ENCODE assay signal across 8 cellular contexts in the genomic region with DNA sequence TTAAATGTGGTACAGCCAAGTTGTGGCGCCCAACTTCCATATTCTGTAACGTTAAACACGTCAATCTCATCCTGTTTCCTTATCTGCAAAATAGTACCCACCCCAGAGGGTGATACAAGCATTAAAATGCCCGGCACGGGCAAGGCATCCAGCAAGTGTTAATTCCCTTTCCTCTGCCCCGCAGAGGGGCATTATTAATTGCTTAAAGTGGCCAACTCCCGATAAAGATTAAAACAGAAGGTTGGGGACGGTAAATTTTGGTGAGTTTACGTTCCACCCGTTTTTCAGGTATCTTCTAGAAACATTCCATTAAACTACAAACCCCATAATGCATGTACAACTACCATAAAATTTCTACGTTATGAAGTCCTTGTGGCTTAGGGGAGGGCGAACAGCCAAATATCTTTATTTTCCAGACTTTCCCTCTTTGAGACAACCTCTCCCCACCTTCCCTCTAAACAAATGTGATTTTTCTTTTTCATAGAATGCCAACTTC. TPM values are rescaled to one million over a fixed set of nuclear protein-coding genes. Genes with fewer than 3 reads are reported as not detected.
DNase-seq lines count a peak whose midpoint lies in the region; ATAC-seq and TF ChIP-seq lines count a peak whose summit lies in the region.

No MANE protein-coding gene starts in this region.

- CTCF ChIA-PET in activated CD8-positive, alpha-beta T cell treated with anti-CD3 and anti-CD28 coated beads, Interleukin-2, amount 10 ng/mL, durations not matched to agents 7 days and 5 days (lab: Charles Lee) = interaction anchor here (1.0 kb wide), 1 partner anchor 34 kb away, joined by 4 read pairs; no protein-coding TSS in a partner anchor

- H3K4me3 ChIP-seq in fibroblast of villous mesenchyme (ENCODE audit: low read depth, low read length) = peak overlapping the region; percentile 90
- H3K4me3 ChIP-seq in psoas muscle = peak overlapping the region; percentile 98

- POLR2A ChIA-PET in activated CD8-positive, alpha-beta T cell treated with anti-CD3 and anti-CD28 coated beads, Interleukin-2, amount 10 ng/mL, durations not matched to agents 7 days and 5 days (lab: Charles Lee) = interaction anchor here (1.4 kb wide), 1 partner anchor 19 kb away, joined by 9 read pairs; no protein-coding TSS in a partner anchor

- no peaks in the 10 kb centered on the region for H3K36me3 ChIP-seq in psoas muscle (ENCODE audit: insufficient read depth in 1 of 2, low read depth in 1 of 2)

- H3K4me1 ChIP-seq in psoas muscle = peaks cover 9% of the 10 kb centered on the region

- intact Hi-C loops in psoas muscle (cut with DNase I) = loop anchor here (2.0 to 10.0 kb wide), 5 partner anchors 35 to 1178 kb away; a partner anchor contains a TSS

- TF ChIP-seq CTCF in fibroblast of villous mesenchyme (IDR thresholded peaks at IDR 0.05; ENCODE audit: insufficient read depth, low read depth, low read length) (no peak), psoas muscle (IDR thresholded peaks at IDR 0.05) (no peak)

- 4 to 5% (median 4%) methylated on average over 12 of the region's 12 CpGs for WGBS in psoas muscle, 3 donors

- H3K36me3 Mint-ChIP-seq in IgD-negative memory B cell = peaks cover 1% of the 10 kb centered on the region
- H3K36me3 Mint-ChIP-seq in activated CD8-positive, alpha-beta T cell treated with anti-CD3 and anti-CD28 coated beads, Interleukin-2, amount 10 ng/mL, durations not matched to agents 7 days and 5 days (ENCODE audit: low read depth) = peaks cover 26% of the 10 kb centered on the region

- H3K9me3 Mint-ChIP-seq in IgD-negative memory B cell = no peaks in the 10 kb centered on the region
- no peaks in the 10 kb centered on the region for H3K9me3 Mint-ChIP-seq in activated CD8-positive, alpha-beta T cell treated with anti-CD3 and anti-CD28 coated beads, Interleukin-2, amount 10 ng/mL, durations not matched to agents 7 days and 5 days (ENCODE audit: insufficient read depth)

- in situ Hi-C loops in Caki2 (cut with HindIII; ENCODE audit: low pct_unique_long_range_greater_than_20kb, low sequenced_read_pairs) = no loop called here

- DNase-seq in Caki2 (ENCODE audit: low read depth) = peak; percentile 59
- peak; percentile 32 for DNase-seq in activated CD8-positive, alpha-beta T cell treated with anti-CD3 and anti-CD28 coated beads, Interleukin-2, amount 10 ng/mL, durations not matched to agents 7 days and 5 days
- DNase-seq in fibroblast of villous mesenchyme (ENCODE audit: low read depth) = peak; percentile 31
- DNase-seq in psoas muscle = no peak
- no peak for DNase-seq in cortex of kidney (lab: John Stamatoyannopoulos, UW)
- no peak for DNase-seq in NCI-H1048 (lab: John Stamatoyannopoulos, UW)
- no peak for DNase-seq in COLO829 (ENCODE audit: low spot score)

- H3K27me3 ChIP-seq in psoas muscle (ENCODE audit: insufficient read depth in 3 of 3, low read length in 2 of 3) = no peaks in the 10 kb centered on the region

- no peaks in the 10 kb centered on the region for H3K27me3 Mint-ChIP-seq in IgD-negative memory B cell
- H3K27me3 Mint-ChIP-seq in activated CD8-positive, alpha-beta T cell treated with anti-CD3 and anti-CD28 coated beads, Interleukin-2, amount 10 ng/mL, durations not matched to agents 7 days and 5 days (ENCODE audit: low read depth) = no peaks in the 10 kb centered on the region

- peak overlapping the region; percentile 99 for H3K27ac ChIP-seq in psoas muscle

- H3K4me1 Mint-ChIP-seq in IgD-negative memory B cell = peaks cover 14 to 26% (median 19%) of the 10 kb centered on the region in 3 donors
- peaks cover 16% of the 10 kb centered on the region for H3K4me1 Mint-ChIP-seq in activated CD8-positive, alpha-beta T cell treated with anti-CD3 and anti-CD28 coated beads, Interleukin-2, amount 10 ng/mL, durations not matched to agents 7 days and 5 days (ENCODE audit: low read depth)

- ATAC-seq in activated CD8-positive, alpha-beta T cell treated with anti-CD3 and anti-CD28 coated beads, Interleukin-2, amount 10 ng/mL, durations not matched to agents 7 days and 5 days = no peak
- no peak for ATAC-seq in psoas muscle

- H3K9me3 ChIP-seq in psoas muscle = no peaks in the 10 kb centered on the region

- peak overlapping the region; percentile 91 to 100 (median 99) for H3K27ac Mint-ChIP-seq in IgD-negative memory B cell
- H3K27ac Mint-ChIP-seq in activated CD8-positive, alpha-beta T cell treated with anti-CD3 and anti-CD28 coated beads, Interleukin-2, amount 10 ng/mL, durations not matched to agents 7 days and 5 days = peak overlapping the region; percentile 97

- peak overlapping the region; percentile 82 to 100 (median 100) for H3K4me3 Mint-ChIP-seq in IgD-negative memory B cell
- peak overlapping the region; percentile 90 for H3K4me3 Mint-ChIP-seq in activated CD8-positive, alpha-beta T cell treated with anti-CD3 and anti-CD28 coated beads, Interleukin-2, amount 10 ng/mL, durations not matched to agents 7 days and 5 days

RNA-seq across cellular contexts. Expression of a gene that starts 1.3 kb away (rescaled TPM):
- 42.8 and 55.1 TPM in 2 replicates for total RNA-seq in Caki2 (2014; rRNA removed; shearing (Covaris generic); ENCODE audit: low replicate concordance)
- 83.3 TPM for polyA plus RNA-seq in IgD-negative memory B cell
- 10 to 100 TPM; 76.4 to 84.6 TPM for total RNA-seq in activated CD8-positive, alpha-beta T cell treated with anti-CD3 and anti-CD28 coated beads, Interleukin-2, amount 10 ng/mL, durations not matched to agents 7 days and 5 days
- total RNA-seq in fibroblast of villous mesenchyme = 43.2 and 73.0 TPM in 2 replicates
- total RNA-seq in psoas muscle = 10 to 100 TPM; 45.0 to 54.5 (median 53.3) TPM
- 10 to 100 TPM; 37.3 to 74.0 (median 38.0) TPM for polyA plus RNA-seq in psoas muscle

Comparison
In these comparisons a context has a peak if more than half of its experiments do, and no peak if none do; other contexts are left out.
1. DNase-seq: peak in Caki2 (single experiment), activated CD8-positive, alpha-beta T cell treated with anti-CD3 and anti-CD28 coated beads, Interleukin-2, amount 10 ng/mL, durations not matched to agents 7 days and 5 days (single experiment) and fibroblast of villous mesenchyme (single experiment); none in psoas muscle (0 of 2), cortex of kidney (single experiment), NCI-H1048 (single experiment) and COLO829 (single experiment).